ENCODE assay signal across 12 cellular contexts in genomic region chr7:156895024-156895780, GRCh38. TPM values are rescaled to one million over a fixed set of nuclear protein-coding genes. Genes with fewer than 3 reads are reported as not detected.
DNase-seq lines count a peak whose midpoint lies in the region; ATAC-seq, FAIRE-seq and TF ChIP-seq lines count a peak whose summit lies in the region.
"Had no signal": no experiment of that assay in that cellular context is flagged by ENCODE, and none has a peak within 500 bp of the region (broad histone marks: within the 10 kb centered on the region; RNA-seq: fewer than 3 reads in every experiment).

No MANE protein-coding gene starts in this region.

- H3K4me2 ChIP-seq in OCI-LY3 (ENCODE audit: low read length) = no peak overlapping the region

- intact Hi-C loops in activated CD4-positive, alpha-beta T cell treated with anti-CD3 and anti-CD28 coated beads for 36 hours (cut with DNase I, micrococcal nuclease) = no loop called here
- intact Hi-C loops in spleen (cut with DNase I; ENCODE audit: low total_unique reads) = no loop called here

- H4K20me1 ChIP-seq in OCI-LY3 (ENCODE audit: insufficient read depth, low read length) = peaks cover 5% of the 10 kb centered on the region; the same call in 1 of the 2 replicates

- peaks cover 34% of the 10 kb centered on the region for H3K4me1 ChIP-seq in OCI-LY3 (ENCODE audit: low read length)
- H3K4me1 ChIP-seq in spleen = peaks cover 3 to 60% (median 34%) of the 10 kb centered on the region in 6 donors

- TF ChIP-seq POLR2A in spleen (IDR thresholded peaks at IDR 0.05) = no peak

- no peaks in the 10 kb centered on the region for H3K27me3 Mint-ChIP-seq in activated CD4-positive, alpha-beta T cell treated with anti-CD3 and anti-CD28 coated beads for 36 hours
- peaks cover 6% of the 10 kb centered on the region for H3K27me3 Mint-ChIP-seq in central memory CD8-positive, alpha-beta T cell

- H3K36me3 Mint-ChIP-seq in activated CD4-positive, alpha-beta T cell treated with anti-CD3 and anti-CD28 coated beads for 36 hours (ENCODE audit: low read depth) = no peaks in the 10 kb centered on the region
- peaks cover 15% of the 10 kb centered on the region for H3K36me3 Mint-ChIP-seq in central memory CD8-positive, alpha-beta T cell (ENCODE audit: insufficient read depth)

- DNase-seq in activated CD4-positive, alpha-beta T cell treated with anti-CD3 and anti-CD28 coated beads for 36 hours = no peak
- no peak for DNase-seq in activated CD4-positive, alpha-beta T cell treated with anti-CD3 and anti-CD28 coated beads for 1 hour
- DNase-seq in central memory CD8-positive, alpha-beta T cell (ENCODE audit: low spot score in 2 of 2) = no peak
- no peak for DNase-seq in spleen
- DNase-seq in islet precursor cell = no peak
- DNase-seq in NCI-H1092 (lab: John Stamatoyannopoulos, UW) = no peak
- DNase-seq in urothelium cell line (ENCODE audit: low spot score) = no peak
- DNase-seq: posterior cingulate gyrus, SW 1271 had no signal

- peaks cover 21% of the 10 kb centered on the region for H3K79me2 ChIP-seq in OCI-LY3 (ENCODE audit: low read length)

- POLR2A ChIA-PET in activated CD4-positive, alpha-beta T cell treated with anti-CD3 and anti-CD28 coated beads for 36 hours (lab: Charles Lee) = no interaction called here

- 32 to 47% (median 38%) methylated on average over 6 of the region's 6 CpGs for WGBS in spleen, 5 donors

- H3K36me3 ChIP-seq in OCI-LY3 (replicated peaks; ENCODE audit: low read depth, low read length) = no peaks in the 10 kb centered on the region
- no peaks in the 10 kb centered on the region for H3K36me3 ChIP-seq in spleen

- H3K27ac ChIP-seq in OCI-LY3 (ENCODE audit: low read length) = no peak overlapping the region
- H3K27ac ChIP-seq in spleen = peak overlapping the region in 7 of 8 donors; percentile 33 to 99 (median 97)
- H3K27ac ChIP-seq: 22Rv1 had no signal

- peak overlapping the region; percentile 28 for H3K27ac Mint-ChIP-seq in activated CD4-positive, alpha-beta T cell treated with anti-CD3 and anti-CD28 coated beads for 36 hours
- no peak overlapping the region for H3K27ac Mint-ChIP-seq in central memory CD8-positive, alpha-beta T cell (ENCODE audit: low read depth)

- H3K4me3 ChIP-seq in OCI-LY3 (ENCODE audit: low read length) (no peak overlapping the region), spleen (peak overlapping the region in 1 of 8 donors; percentile 24)

- no peak overlapping the region for H2AFZ ChIP-seq in OCI-LY3 (ENCODE audit: low read depth, low read length)

- no peaks in the 10 kb centered on the region for H3K9me3 Mint-ChIP-seq in activated CD4-positive, alpha-beta T cell treated with anti-CD3 and anti-CD28 coated beads for 36 hours (ENCODE audit: low read depth)
- no peaks in the 10 kb centered on the region for H3K9me3 Mint-ChIP-seq in central memory CD8-positive, alpha-beta T cell

- H3K9ac ChIP-seq in OCI-LY3 (ENCODE audit: low read length) = no peak overlapping the region

- peaks cover 33% of the 10 kb centered on the region for H3K4me1 Mint-ChIP-seq in activated CD4-positive, alpha-beta T cell treated with anti-CD3 and anti-CD28 coated beads for 36 hours
- peaks cover 22% of the 10 kb centered on the region for H3K4me1 Mint-ChIP-seq in central memory CD8-positive, alpha-beta T cell

- CTCF ChIA-PET in activated CD4-positive, alpha-beta T cell treated with anti-CD3 and anti-CD28 coated beads for 36 hours (lab: Charles Lee) = interaction anchor here (0.6 kb wide), 1 partner anchor 52 kb away, joined by 3 read pairs; no protein-coding TSS in a partner anchor

- no peak overlapping the region for H3K4me3 Mint-ChIP-seq in activated CD4-positive, alpha-beta T cell treated with anti-CD3 and anti-CD28 coated beads for 36 hours
- peak overlapping the region; percentile 82 for H3K4me3 Mint-ChIP-seq in central memory CD8-positive, alpha-beta T cell

- H3K27me3 ChIP-seq in OCI-LY3 (ENCODE audit: low read depth, low read length) (no peaks in the 10 kb centered on the region), spleen (replicated peaks in 1 of 7) (no peaks in the 10 kb centered on the region)

- no peak for ATAC-seq in activated CD4-positive, alpha-beta T cell treated with anti-CD3 and anti-CD28 coated beads for 36 hours
- no peak for ATAC-seq in central memory CD8-positive, alpha-beta T cell (replicated peaks; ENCODE audit: extremely low read depth, poor library complexity, severe bottlenecking)

- H3K9me3 ChIP-seq in OCI-LY3 (ENCODE audit: insufficient read depth, low read length) (no peaks in the 10 kb centered on the region), spleen (no peaks in the 10 kb centered on the region)

- TF ChIP-seq CTCF in OCI-LY3 (IDR thresholded peaks at IDR 0.05; ENCODE audit: low read depth, low read length) = peak; percentile 37; the same call in 1 of the 2 replicates
- peak in 1 of 11 experiments; percentile 15 for TF ChIP-seq CTCF in spleen (IDR thresholded peaks at IDR 0.05 in 8 of 11, conservative IDR thresholded peaks at IDR 0.05 in 3 of 11)

- no peak for FAIRE-seq in urothelium cell line (lab: Jason Lieb, UNC)
- FAIRE-seq: G401.6 had no signal

RNA-seq across cellular contexts. Expression of gene LMBR1, which starts 2.2 kb away (rescaled TPM):
- 10 to 100 TPM; 31.0 to 39.0 TPM for total RNA-seq in activated CD4-positive, alpha-beta T cell treated with anti-CD3 and anti-CD28 coated beads for 36 hours
- 10 to 100 TPM; 56.5 to 88.3 (median 73.8) TPM for total RNA-seq in spleen
- 1 to 10 TPM; 4.8 to 8.7 (median 7.4) TPM for polyA plus RNA-seq in spleen

RNA-seq across cellular contexts. Expression of gene NOM1, which starts 54.3 kb away (rescaled TPM):
- total RNA-seq in activated CD4-positive, alpha-beta T cell treated with anti-CD3 and anti-CD28 coated beads for 36 hours = 10 to 100 TPM; 27.3 to 32.1 TPM
- total RNA-seq in spleen = 10 to 100 TPM; 19.9 to 31.1 (median 25.0) TPM
- 10 to 100 TPM in 1 of 3 donors, 1 to 10 TPM in 2; 4.5 to 11.0 (median 5.7) TPM for polyA plus RNA-seq in spleen
